In genomic region chr2:55418072-55418471, GRCh38 we compare ENCODE assay signal across 10 cellular contexts. TPM values are rescaled to one million over a fixed set of nuclear protein-coding genes. Genes with fewer than 3 reads are reported as not detected.
DNase-seq lines count a peak whose midpoint lies in the region; ATAC-seq and TF ChIP-seq lines count a peak whose summit lies in the region.
"Had no signal": no experiment of that assay in that cellular context is flagged by ENCODE, and none has a peak within 500 bp of the region (broad histone marks: within the 10 kb centered on the region; RNA-seq: fewer than 3 reads in every experiment).

No MANE protein-coding gene starts in this region.

- H3K4me3 Mint-ChIP-seq in CD4-positive, CD25-positive, alpha-beta regulatory T cell, result peak overlapping the region; percentile 92 to 96 (median 95)
- H3K4me3 Mint-ChIP-seq in neural progenitor cell, result peak overlapping the region; percentile 97

- peaks cover 4 to 42% (median 33%) of the 10 kb centered on the region in 4 donors for H3K4me1 Mint-ChIP-seq in CD4-positive, CD25-positive, alpha-beta regulatory T cell
- H3K4me1 Mint-ChIP-seq in neural progenitor cell, result peaks cover 29% of the 10 kb centered on the region

- H3K27ac Mint-ChIP-seq in CD4-positive, CD25-positive, alpha-beta regulatory T cell, result peak overlapping the region in 2 of 3 donors; percentile 63 to 92
- H3K27ac Mint-ChIP-seq in neural progenitor cell, result peak overlapping the region; percentile 15

- H3K27me3 ChIP-seq in CD4-positive, CD25-positive, alpha-beta regulatory T cell (ENCODE audit: control insufficient read depth, insufficient read depth, low read length), result no peaks in the 10 kb centered on the region
- H3K27me3 ChIP-seq in Karpas-422 (ENCODE audit: low read length) (no peaks in the 10 kb centered on the region), neural progenitor cell (no peaks in the 10 kb centered on the region)

- peaks cover 70% of the 10 kb centered on the region for H3K79me2 ChIP-seq in Karpas-422 (ENCODE audit: low read length)
- peaks cover 62% of the 10 kb centered on the region for H3K79me2 ChIP-seq in neural progenitor cell (ENCODE audit: low read depth)

- peak overlapping the region; percentile 94 for H3K9ac ChIP-seq in Karpas-422 (ENCODE audit: low read length)
- H3K9ac ChIP-seq in neural progenitor cell, result peak overlapping the region; percentile 84

- H3K9me2 ChIP-seq in Karpas-422 (replicated peaks; ENCODE audit: insufficient read depth, low read length), result no peaks in the 10 kb centered on the region

- peaks cover 9% of the 10 kb centered on the region for H3F3A ChIP-seq in neural progenitor cell (ENCODE audit: low read depth)

- no peak overlapping the region for H3K27ac ChIP-seq in CD4-positive, CD25-positive, alpha-beta regulatory T cell (ENCODE audit: insufficient read depth, low read length, poor library complexity, severe bottlenecking)
- H3K27ac ChIP-seq in Karpas-422 (ENCODE audit: low read length), result peak overlapping the region; percentile 84
- H3K27ac ChIP-seq in coronary artery, result peak overlapping the region in 1 of 2 donors; percentile 1
- H3K27ac ChIP-seq in neural progenitor cell, result no peak overlapping the region

- H4K20me1 ChIP-seq in Karpas-422 (ENCODE audit: insufficient read depth, low read depth, low read length), result no peaks in the 10 kb centered on the region
- peaks cover 16% of the 10 kb centered on the region for H4K20me1 ChIP-seq in neural progenitor cell (ENCODE audit: low read depth)

- no peaks in the 10 kb centered on the region for H3K9me3 ChIP-seq in CD4-positive, CD25-positive, alpha-beta regulatory T cell (ENCODE audit: control insufficient read depth in 2 of 2, low read length in 2 of 2)
- H3K9me3 ChIP-seq in Karpas-422 (ENCODE audit: low read length), result no peaks in the 10 kb centered on the region
- H3K9me3 ChIP-seq in neural progenitor cell (ENCODE audit: low read depth), result no peaks in the 10 kb centered on the region

- no peak for TF ChIP-seq CTCF in coronary artery (IDR thresholded peaks at IDR 0.05)
- no peak for TF ChIP-seq CTCF in neural progenitor cell (IDR thresholded peaks at IDR 0.05)

- ATAC-seq in CD4-positive, CD25-positive, alpha-beta regulatory T cell (ENCODE audit: low read depth in 2 of 2), result no peak
- no peak for ATAC-seq in GM19463 (IDR thresholded peaks at IDR 0.05; ENCODE audit: unreplicated experiment)

- no peaks in the 10 kb centered on the region for H3K36me3 ChIP-seq in CD4-positive, CD25-positive, alpha-beta regulatory T cell (ENCODE audit: control insufficient read depth, insufficient read depth, low read length)
- H3K36me3 ChIP-seq in Karpas-422 (ENCODE audit: insufficient read depth, low read length), result peaks cover 26% of the 10 kb centered on the region
- H3K36me3 ChIP-seq in neural progenitor cell, result no peaks in the 10 kb centered on the region

- peaks cover 22% of the 10 kb centered on the region for H3K27me3 Mint-ChIP-seq in CD4-positive, CD25-positive, alpha-beta regulatory T cell
- H3K27me3 Mint-ChIP-seq in neural progenitor cell (ENCODE audit: insufficient read depth, low read depth), result peaks cover 6% of the 10 kb centered on the region

- peak overlapping the region; percentile 75 for H3K4me3 ChIP-seq in CD4-positive, CD25-positive, alpha-beta regulatory T cell (ENCODE audit: low read depth, low read length)
- peak overlapping the region; percentile 83 for H3K4me3 ChIP-seq in Karpas-422 (ENCODE audit: low read length)
- H3K4me3 ChIP-seq in coronary artery, result peak overlapping the region; percentile 93
- H3K4me3 ChIP-seq in neural progenitor cell, result peak overlapping the region; percentile 93

- H3K4me2 ChIP-seq in Karpas-422 (ENCODE audit: low read depth, low read length, poor library complexity, severe bottlenecking) (peak overlapping the region; percentile 94), neural progenitor cell (peak overlapping the region; percentile 88)

- H2AFZ ChIP-seq in Karpas-422 (ENCODE audit: low read length) (no peak overlapping the region), neural progenitor cell (replicated peaks) (no peak overlapping the region)

- H3K4me1 ChIP-seq in CD4-positive, CD25-positive, alpha-beta regulatory T cell (ENCODE audit: control insufficient read depth, insufficient read depth, low read length, poor library complexity, severe bottlenecking), result peaks cover 19% of the 10 kb centered on the region
- H3K4me1 ChIP-seq in Karpas-422 (ENCODE audit: low read length) (peaks cover 46% of the 10 kb centered on the region), neural progenitor cell (peaks cover 16% of the 10 kb centered on the region)

- no peaks in the 10 kb centered on the region for H3K9me3 Mint-ChIP-seq in CD4-positive, CD25-positive, alpha-beta regulatory T cell
- H3K9me3 Mint-ChIP-seq in neural progenitor cell, result no peaks in the 10 kb centered on the region

- H3K36me3 Mint-ChIP-seq in CD4-positive, CD25-positive, alpha-beta regulatory T cell, result no peaks in the 10 kb centered on the region
- peaks cover 4% of the 10 kb centered on the region for H3K36me3 Mint-ChIP-seq in neural progenitor cell

- DNase-seq in CD4-positive, CD25-positive, alpha-beta regulatory T cell, result no peak
- DNase-seq in Karpas-422 (peak; percentile 56), coronary artery (ENCODE audit: low spot score) (no peak), neural progenitor cell (ENCODE audit: low spot score) (no peak), NOMO-1 treated with DMSO at 0.1 percent for 48 hours (lab: John Stamatoyannopoulos, UW; ENCODE audit: unreplicated experiment) (no peak), NCI-H2171 (lab: John Stamatoyannopoulos, UW) (no peak), SKM-1 treated with dmso at 0.1 percent for 144 hours (lab: John Stamatoyannopoulos, UW; ENCODE audit: unreplicated experiment) (no peak)
- DNase-seq: cortex of kidney, NCI-H1436 had no signal

RNA-seq across cellular contexts. Expression of gene CCDC88A, which starts 1.6 kb away (rescaled TPM):
- total RNA-seq in CD4-positive, CD25-positive, alpha-beta regulatory T cell, result 19.1 TPM
- 1 to 10 TPM; 1.4 to 2.6 (median 2.2) TPM for polyA plus RNA-seq in CD4-positive, CD25-positive, alpha-beta regulatory T cell
- total RNA-seq in Karpas-422 (2014; rRNA removed; shearing (Covaris generic); ENCODE audit: low replicate concordance), result 129 and 262 TPM in 2 replicates
- total RNA-seq in neural progenitor cell (ENCODE audit: low replicate concordance), result 123 and 182 TPM in 2 replicates
